8 cellular contexts compared by ENCODE assay signal in genomic region chrX:81202989-81203388, GRCh38. TPM values are rescaled to one million over a fixed set of nuclear protein-coding genes. Genes with fewer than 3 reads are reported as not detected.
DNase-seq lines count a peak whose midpoint lies in the region; ATAC-seq and TF ChIP-seq lines count a peak whose summit lies in the region.

No MANE protein-coding gene starts in this region.

- peak overlapping the region; percentile 93 for H3K27ac ChIP-seq in Karpas-422 (ENCODE audit: low read length)
- H3K27ac ChIP-seq in caudate nucleus (ENCODE audit: low read depth, low read length) = peak overlapping the region; percentile 18
- peak overlapping the region; percentile 94 for H3K27ac ChIP-seq in muscle layer of duodenum (ENCODE audit: low read length)

- H4K20me1 ChIP-seq in Karpas-422 (ENCODE audit: insufficient read depth, low read depth, low read length) = no peaks in the 10 kb centered on the region

- H3K9me3 ChIP-seq in Karpas-422 (ENCODE audit: low read length) (no peaks in the 10 kb centered on the region; the same call in 1 of the 2 replicates), muscle layer of duodenum (ENCODE audit: control insufficient read depth in 1 of 2, low read length in 2 of 2) (no peaks in the 10 kb centered on the region)

- peaks cover 26% of the 10 kb centered on the region; the same call in 1 of the 2 replicates for H3K36me3 ChIP-seq in Karpas-422 (ENCODE audit: insufficient read depth, low read length)
- H3K36me3 ChIP-seq in muscle layer of duodenum (ENCODE audit: control insufficient read depth in 1 of 2, insufficient read depth in 2 of 2, low read length in 2 of 2) = no peaks in the 10 kb centered on the region

- DNase-seq in AG10803 (ENCODE audit: low read depth) = no peak
- peak; percentile 42 for DNase-seq in Karpas-422
- no peak for DNase-seq in caudate nucleus (lab: John Stamatoyannopoulos, UW)
- no peak for DNase-seq in dermis blood vessel endothelial cell
- DNase-seq in SHP77 (lab: John Stamatoyannopoulos, UW) = no peak

- no peak for TF ChIP-seq CTCF in AG10803 (conservative IDR thresholded peaks at IDR 0.05; ENCODE audit: low read length)

- ATAC-seq in HG02870 (IDR thresholded peaks at IDR 0.05; ENCODE audit: unreplicated experiment) = no peak
- no peak for ATAC-seq in HG03196 (IDR thresholded peaks at IDR 0.05; ENCODE audit: unreplicated experiment)

- no peak overlapping the region for H2AFZ ChIP-seq in Karpas-422 (ENCODE audit: low read length)

- H3K27me3 ChIP-seq in Karpas-422 (ENCODE audit: low read length) (no peaks in the 10 kb centered on the region), muscle layer of duodenum (ENCODE audit: low read depth, low read length) (no peaks in the 10 kb centered on the region)

- H3K79me2 ChIP-seq in Karpas-422 (ENCODE audit: low read length) = peaks cover 59% of the 10 kb centered on the region

- H3K4me3 ChIP-seq in AG10803 (ENCODE audit: low read length) (peak overlapping the region; percentile 80), Karpas-422 (ENCODE audit: low read length) (peak overlapping the region; percentile 70), muscle layer of duodenum (ENCODE audit: low read depth in 1 of 2, low read length in 2 of 2) (peak overlapping the region; percentile 75 to 92)

- H3K4me1 ChIP-seq in Karpas-422 (ENCODE audit: low read length) = peaks cover 35% of the 10 kb centered on the region
- peaks cover 0 to 3% of the 10 kb centered on the region in 2 donors for H3K4me1 ChIP-seq in muscle layer of duodenum (ENCODE audit: control insufficient read depth in 1 of 2, insufficient read depth in 2 of 2, low read length in 2 of 2)

- H3K9ac ChIP-seq in Karpas-422 (ENCODE audit: low read length) = peak overlapping the region; percentile 77

- no peaks in the 10 kb centered on the region for H3K9me2 ChIP-seq in Karpas-422 (replicated peaks; ENCODE audit: insufficient read depth, low read length)

- peak overlapping the region; percentile 70 for H3K4me2 ChIP-seq in Karpas-422 (ENCODE audit: low read depth, low read length, poor library complexity, severe bottlenecking)

RNA-seq across cellular contexts. Expression of gene SH3BGRL, which starts 1.1 kb away (rescaled TPM):
- 121 and 289 TPM in 2 replicates for total RNA-seq in Karpas-422 (2014; rRNA removed; shearing (Covaris generic); ENCODE audit: low replicate concordance)
- 43.9 and 60.4 TPM in 2 replicates for total RNA-seq in dermis blood vessel endothelial cell

RNA-seq across cellular contexts. Expression of gene HMGN5, which starts 1.3 kb away (rescaled TPM):
- 0.18 and 1.9 TPM in 2 replicates for total RNA-seq in Karpas-422 (2014; rRNA removed; shearing (Covaris generic); ENCODE audit: low replicate concordance)
- total RNA-seq in dermis blood vessel endothelial cell = 1.0 and 2.1 TPM in 2 replicates

Comparison
In these comparisons a context has a peak if more than half of its experiments do, and no peak if none do; other contexts are left out.
1. H3K27ac ChIP-seq: peak in every context shown above with its lines; median percentile 94 in muscle layer of duodenum; 93 in Karpas-422; 18 in caudate nucleus.